27 cellular contexts compared by ENCODE assay signal in the genomic region with DNA sequence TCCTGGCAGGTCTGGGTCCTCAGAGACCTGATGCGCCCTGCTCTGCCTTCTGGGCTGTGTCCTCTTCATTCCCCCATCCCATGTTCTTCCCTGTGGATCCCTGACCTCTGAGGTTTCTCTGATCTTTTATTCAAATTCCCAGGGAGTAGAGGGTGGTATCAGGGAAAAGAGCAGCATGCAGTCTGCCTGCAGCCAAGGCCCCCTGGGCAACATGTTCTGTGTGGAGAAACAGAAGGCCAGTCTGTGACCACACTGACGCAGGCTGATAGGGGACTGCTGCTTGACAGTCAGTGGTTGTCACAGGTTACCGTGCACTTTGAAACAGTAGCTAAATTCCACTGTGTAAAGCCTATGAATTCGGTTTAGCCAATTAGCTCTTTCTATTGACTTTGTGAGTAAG.
"Had no signal": no experiment of that assay in that cellular context is flagged by ENCODE, and none has a peak within 500 bp of the region (broad histone marks: within the 10 kb centered on the region; RNA-seq: fewer than 3 reads in every experiment).

No MANE protein-coding gene starts in this region.

- H3K27ac Mint-ChIP-seq: effector memory CD8-positive, alpha-beta T cell; immature natural killer cell; naive thymus-derived CD8-positive, alpha-beta T cell; nephron progenitor cell had no signal

- H3K4me3 Mint-ChIP-seq: central memory CD8-positive, alpha-beta T cell; effector memory CD8-positive, alpha-beta T cell; immature natural killer cell; naive thymus-derived CD8-positive, alpha-beta T cell; nephron progenitor cell had no signal

- H2AFZ ChIP-seq: parathyroid adenoma had no signal

- H3K9me3 ChIP-seq: colonic mucosa, esophagus squamous epithelium, left lung, prostate gland, right atrium auricular region, stomach, thyroid gland had no signal

- H3K4me1 ChIP-seq: colonic mucosa, esophagus squamous epithelium, left lung, parathyroid adenoma, prostate gland, right atrium auricular region, stomach, thyroid gland had no signal

- H3K79me2 ChIP-seq: parathyroid adenoma had no signal

- H3K9me3 Mint-ChIP-seq: central memory CD8-positive, alpha-beta T cell; naive thymus-derived CD8-positive, alpha-beta T cell; nephron progenitor cell had no signal

- H3K27me3 ChIP-seq: colonic mucosa, esophagus squamous epithelium, left lung, right atrium auricular region, stomach, thyroid gland had no signal

- H3K4me1 Mint-ChIP-seq: central memory CD8-positive, alpha-beta T cell; immature natural killer cell; naive thymus-derived CD8-positive, alpha-beta T cell; nephron progenitor cell had no signal

- H3K36me3 ChIP-seq: colonic mucosa, esophagus squamous epithelium, left lung, prostate gland, right atrium auricular region, stomach, thyroid gland had no signal

- H3K27ac ChIP-seq: colonic mucosa, esophagus squamous epithelium, left lung, parathyroid adenoma, prostate gland, right atrium auricular region, stomach, thyroid gland had no signal

- DNase-seq: colonic mucosa; dermis blood vessel endothelial cell; effector memory CD8-positive, alpha-beta T cell; erythroblast; esophagus squamous epithelium; foreskin melanocyte; hypothalamus; immature natural killer cell; left lung; mesenchymal stem cell; midbrain; naive thymus-derived CD8-positive, alpha-beta T cell; nephron progenitor cell; occipital lobe; stimulated activated CD4-positive, alpha-beta T cell treated with anti-CD3 and anti-CD28 coated beads, Interleukin-12 subunit alpha, Interleukin-12 subunit beta, amount 100 ng/mL, for 4 hours; stimulated activated CD4-positive, alpha-beta T cell treated with anti-CD3 and anti-CD28 coated beads, Interleukin-1b, Interleukin-23, amount 100 ng/mL, for 48 hours; stimulated activated CD4-positive, alpha-beta T cell treated with anti-CD3 and anti-CD28 coated beads, Interleukin-4, amount 100 ng/mL, for 1 hour; stimulated activated CD8-positive, alpha-beta memory T cell treated with anti-CD3 and anti-CD28 coated beads, Interleukin-4, amount 100 ng/mL, for 48 hours; stimulated activated naive CD4-positive, alpha-beta T cell treated with Interleukin-2 at 50 U/mL for 16 hours; stomach; thyroid gland; trophoblast cell had no signal

- H3K4me3 ChIP-seq: colonic mucosa, esophagus squamous epithelium, left lung, prostate gland, right atrium auricular region, smooth muscle cell, stomach, thyroid gland had no signal

- H3K4me2 ChIP-seq: smooth muscle cell had no signal

- H3K36me3 Mint-ChIP-seq: immature natural killer cell; naive thymus-derived CD8-positive, alpha-beta T cell had no signal

- H3K27me3 Mint-ChIP-seq: central memory CD8-positive, alpha-beta T cell; effector memory CD8-positive, alpha-beta T cell had no signal
